ENCODE assay signal across 18 cellular contexts in the genomic region with DNA sequence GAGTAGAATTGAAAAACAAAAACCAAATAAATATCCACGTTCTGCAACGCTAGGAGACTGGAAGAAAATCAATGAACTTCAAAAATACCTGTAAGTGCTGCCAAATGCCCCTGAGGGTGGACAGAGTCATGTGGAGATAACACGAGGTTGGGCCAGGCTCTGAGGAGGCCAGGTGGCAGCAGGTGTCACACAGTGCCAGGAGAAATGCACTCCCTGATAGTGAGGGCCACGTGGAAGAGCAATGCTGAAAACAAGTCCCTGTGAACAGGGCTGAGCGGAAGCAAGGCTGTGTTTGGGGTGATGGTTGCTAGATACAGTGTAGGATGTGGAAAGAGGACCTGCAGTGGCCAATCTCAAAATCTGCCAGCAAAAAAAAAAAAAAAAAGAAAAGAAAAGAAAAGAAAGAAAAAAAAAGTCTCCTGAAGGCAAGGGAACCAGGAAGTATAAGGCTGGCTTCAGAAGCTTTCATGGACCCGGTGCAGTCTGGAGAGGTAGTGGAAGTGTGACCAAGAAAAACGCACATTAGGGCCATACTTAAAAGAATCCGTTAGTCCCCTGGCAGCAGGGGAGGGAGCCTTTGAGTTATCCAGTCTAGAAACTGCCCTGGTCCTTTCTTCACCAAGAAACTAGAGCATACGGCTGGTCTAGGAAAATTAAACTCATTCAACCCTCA. TPM values are rescaled to one million over a fixed set of nuclear protein-coding genes. Genes with fewer than 3 reads are reported as not detected.
A peak's percentile ranks its signal among the peaks of the same experiment; 100 is the strongest.
DNase-seq lines count a peak whose midpoint lies in the region; ATAC-seq, FAIRE-seq and TF ChIP-seq lines count a peak whose summit lies in the region.
"Had no signal": no experiment of that assay in that cellular context is flagged by ENCODE, and none has a peak within 500 bp of the region (broad histone marks: within the 10 kb centered on the region; RNA-seq: fewer than 3 reads in every experiment).

No MANE protein-coding gene starts in this region.

- H3K14ac ChIP-seq in mesenchymal stem cell (ENCODE audit: low read length in 2 of 2) = peak overlapping the region in 1 of 2 experiments; percentile 75

- no peak overlapping the region for H4K8ac ChIP-seq in mesenchymal stem cell (ENCODE audit: low read length)

- H2BK120ac ChIP-seq in mesenchymal stem cell (ENCODE audit: low read depth, low read length) = no peak overlapping the region

- in situ Hi-C loops in G401 (cut with HindIII; ENCODE audit: low sequenced_read_pairs) (no loop called here), K562 (cut with MboI) (no loop called here)

- H3K4me1 ChIP-seq in Caco-2 = peaks cover 14% of the 10 kb centered on the region
- H3K4me1 ChIP-seq in K562 (replicated peaks in 1 of 2; ENCODE audit: control insufficient read depth in 2 of 2, insufficient read depth in 2 of 2, low read length in 2 of 2) = no peaks in the 10 kb centered on the region
- no peaks in the 10 kb centered on the region for H3K4me1 ChIP-seq in mesenchymal stem cell (ENCODE audit: control insufficient read depth, insufficient read depth, low read depth, low read length)

- no peaks in the 10 kb centered on the region for H3K79me1 ChIP-seq in mesenchymal stem cell (replicated peaks; ENCODE audit: low read length, poor library complexity, severe bottlenecking)

- no peaks in the 10 kb centered on the region for H3K9me1 ChIP-seq in K562 (ENCODE audit: control insufficient read depth, insufficient read depth, low read length)

- TF ChIP-seq POLR2A in K562 (conservative IDR thresholded peaks at IDR 0.05) = no peak

- H3K79me2 ChIP-seq in K562 (ENCODE audit: control insufficient read depth, insufficient read depth, low read length) = no peaks in the 10 kb centered on the region

- CTCF ChIA-PET in Caco-2 (lab: Charles Lee) (no interaction called here), K562 (lab: Yijun Ruan, JAX; ENCODE audit: low intra/inter-chr PET ratio) (no interaction called here)
- CTCF ChIA-PET in CD4-positive, alpha-beta T cell (lab: Charles Lee) = no interaction called here

- no peaks in the 10 kb centered on the region for H3K9me3 Mint-ChIP-seq in Caco-2 (ENCODE audit: unreplicated experiment)
- H3K9me3 Mint-ChIP-seq in CD4-positive, alpha-beta T cell = no peaks in the 10 kb centered on the region
- H3K9me3 Mint-ChIP-seq: CD8-positive, alpha-beta memory T cell; H9; IgD-negative memory B cell had no signal

- no peak overlapping the region for H2BK5ac ChIP-seq in mesenchymal stem cell (ENCODE audit: low read depth, low read length, poor library complexity, severe bottlenecking)

- no peak overlapping the region for H3K9ac ChIP-seq in K562 (ENCODE audit: insufficient read depth in 1 of 2, low read depth in 2 of 2, low read length in 2 of 2)
- no peak overlapping the region for H3K9ac ChIP-seq in mesenchymal stem cell (ENCODE audit: low read length)

- no peaks in the 10 kb centered on the region for H4K20me1 ChIP-seq in K562 (replicated peaks; ENCODE audit: control insufficient read depth, insufficient read depth, low read length)

- no peak overlapping the region for H2BK15ac ChIP-seq in mesenchymal stem cell (ENCODE audit: low read depth, poor library complexity, severe bottlenecking)

- H3K4me2 ChIP-seq in K562 (ENCODE audit: insufficient read depth, low read length) = no peak overlapping the region
- no peak overlapping the region for H3K4me2 ChIP-seq in mesenchymal stem cell (ENCODE audit: low read length, poor library complexity, severe bottlenecking)

- peaks cover 25% of the 10 kb centered on the region for H3K4me1 Mint-ChIP-seq in Caco-2 (ENCODE audit: low read depth, unreplicated experiment)
- H3K4me1 Mint-ChIP-seq in CD4-positive, alpha-beta T cell (ENCODE audit: low read depth) = peaks cover 20% of the 10 kb centered on the region

- H3K36me3 Mint-ChIP-seq in Caco-2 (ENCODE audit: insufficient read depth, unreplicated experiment) = peaks cover 4% of the 10 kb centered on the region
- peaks cover 39% of the 10 kb centered on the region for H3K36me3 Mint-ChIP-seq in CD4-positive, alpha-beta T cell (ENCODE audit: low read depth)

- BruUV-seq in Caco-2 (replicated peaks; lab: Mats Ljungman, UMichigan) (no TSS peak), K562 (replicated peaks; lab: Mats Ljungman, UMichigan) (no TSS peak)

- ATAC-seq in K562 = no peak; the same call in 2 of the 3 replicates
- ATAC-seq in CD4-positive, alpha-beta T cell (ENCODE audit: poor library complexity) = no peak
- ATAC-seq in GM19467 (IDR thresholded peaks at IDR 0.05; ENCODE audit: unreplicated experiment) = no peak
- ATAC-seq in stimulated activated naive CD8-positive, alpha-beta T cell treated with anti-CD3 and anti-CD28 coated beads, Interleukin-15, Interleukin-2, amounts not matched to agents 100 U/mL and 50 U/mL, for 24 hours = no peak
- ATAC-seq: PC-3 had no signal

- no peak for FAIRE-seq in K562 (lab: Jason Lieb, UNC)

- no peak overlapping the region for H3K18ac ChIP-seq in mesenchymal stem cell (ENCODE audit: low read depth in 1 of 2, low read length in 2 of 2)

- H3K4ac ChIP-seq in mesenchymal stem cell (ENCODE audit: low read depth in 1 of 2, low read length in 2 of 2) = no peak overlapping the region

- H3K9me3 ChIP-seq in Caco-2 (no peaks in the 10 kb centered on the region), K562 (replicated peaks; ENCODE audit: control insufficient read depth, insufficient read depth, low read depth, low read length) (no peaks in the 10 kb centered on the region), mesenchymal stem cell (ENCODE audit: control insufficient read depth, low read length) (no peaks in the 10 kb centered on the region)
- no peaks in the 10 kb centered on the region for H3K9me3 ChIP-seq in CD4-positive, alpha-beta T cell (ENCODE audit: control insufficient read depth, low read length)

- WGBS in K562 (ENCODE audit: insufficient coverage, low coverage, missing lambda C conversion rate) = 19% methylated on average over 9 of the region's 9 CpGs
- WGBS in mesenchymal stem cell = 83% methylated on average over 8 of the region's 9 CpGs

- H3K27me3 ChIP-seq in Caco-2 (replicated peaks; ENCODE audit: control insufficient read depth, insufficient read depth, low read length) (no peaks in the 10 kb centered on the region), K562 (ENCODE audit: control insufficient read depth in 2 of 2, insufficient read depth in 2 of 2, low read length in 2 of 2) (no peaks in the 10 kb centered on the region), mesenchymal stem cell (ENCODE audit: control insufficient read depth in 1 of 2, insufficient read depth in 1 of 2, low read length in 2 of 2) (no peaks in the 10 kb centered on the region)
- no peaks in the 10 kb centered on the region for H3K27me3 ChIP-seq in CD4-positive, alpha-beta T cell (ENCODE audit: control insufficient read depth, insufficient read depth, low read length)

- H3K27ac ChIP-seq in K562 (ENCODE audit: extremely low read depth, low read depth, low read length) (no peak overlapping the region), mesenchymal stem cell (ENCODE audit: low read length, poor library complexity, severe bottlenecking) (no peak overlapping the region)
- H3K27ac ChIP-seq in CD4-positive, alpha-beta T cell (ENCODE audit: low read depth, low read length) = no peak overlapping the region

- H4K91ac ChIP-seq in mesenchymal stem cell (ENCODE audit: low read length) = peak overlapping the region; percentile 27

- no peak overlapping the region for H2AK5ac ChIP-seq in mesenchymal stem cell (ENCODE audit: low read length, severe bottlenecking)

- H3K27ac Mint-ChIP-seq in Caco-2 (ENCODE audit: unreplicated experiment) = peak overlapping the region; percentile 55
- H3K27ac Mint-ChIP-seq in CD4-positive, alpha-beta T cell = no peak overlapping the region
- H3K27ac Mint-ChIP-seq: IgD-negative memory B cell had no signal

- H3K4me3 ChIP-seq in Caco-2 (ENCODE audit: low read depth, low read length) (no peak overlapping the region), K562 (no peak overlapping the region), mesenchymal stem cell (ENCODE audit: insufficient read depth in 1 of 2, low read depth in 1 of 2, low read length in 2 of 2) (no peak overlapping the region)

- peak overlapping the region in 1 of 2 experiments; percentile 14 for H3K23ac ChIP-seq in mesenchymal stem cell (ENCODE audit: low read length in 2 of 2)

- DNase-seq in Caco-2 (no peak), G401 (ENCODE audit: low spot score) (peak; percentile 88), K562 (ENCODE audit: extremely low read depth in 1 of 4, low spot score in 3 of 4) (no peak), mesenchymal stem cell (no peak)
- no peak for DNase-seq in CD4-positive, alpha-beta T cell
- DNase-seq in stimulated activated naive CD8-positive, alpha-beta T cell treated with anti-CD3 and anti-CD28 coated beads, Interleukin-15, Interleukin-2, amounts not matched to agents 100 U/mL and 50 U/mL, for 24 hours = no peak
- DNase-seq: CD8-positive, alpha-beta memory T cell; DMS 273 treated with DMSO at 0.1 percent for 48 hours; H9; NCI-H1694 treated with DMSO at 0.1 percent for 48 hours; NCI-H2171 treated with DMSO at 0.1 percent for 48 hours; NCI-H510A treated with DMSO at 0.1 percent for 48 hours; PC-3 had no signal

- H2BK12ac ChIP-seq in mesenchymal stem cell (ENCODE audit: low read length in 2 of 2) = no peak overlapping the region

- no peak for TF ChIP-seq EP300 in K562 (IDR thresholded peaks at IDR 0.05; ENCODE audit: low read length)

- H3K36me3 ChIP-seq in Caco-2 (ENCODE audit: control insufficient read depth, insufficient read depth, low read length) = peaks cover 3% of the 10 kb centered on the region
- H3K36me3 ChIP-seq in K562 (ENCODE audit: control insufficient read depth, insufficient read depth, low read length) = no peaks in the 10 kb centered on the region
- peaks cover 0 to 3% of the 10 kb centered on the region in 2 experiments for H3K36me3 ChIP-seq in mesenchymal stem cell (ENCODE audit: control insufficient read depth in 1 of 2, insufficient read depth in 2 of 2, low read depth in 1 of 2, low read length in 2 of 2)

- TF ChIP-seq CTCF in Caco-2 (IDR thresholded peaks at IDR 0.05; ENCODE audit: insufficient read depth in 1 of 2, low read depth in 1 of 2, low read length in 1 of 2, severe bottlenecking in 1 of 2, unreplicated experiment in 1 of 2) (no peak), K562 (IDR thresholded peaks at IDR 0.05 in 2 of 3, conservative IDR thresholded peaks at IDR 0.05 in 1 of 3; ENCODE audit: insufficient read depth in 2 of 3, low read depth in 1 of 3, low read length in 3 of 3) (no peak)
- no peak for TF ChIP-seq CTCF in CD4-positive, alpha-beta T cell (IDR thresholded peaks at IDR 0.05)

- H2AFZ ChIP-seq in K562 (ENCODE audit: low read depth, low read length) = no peak overlapping the region
- no peak overlapping the region for H2AFZ ChIP-seq in mesenchymal stem cell (ENCODE audit: low read depth, low read length)

- intact Hi-C loops in Caco-2 (cut with micrococcal nuclease; ENCODE audit: unreplicated experiment) (no loop called here), K562 (cut with micrococcal nuclease) (no loop called here)
- intact Hi-C loops in CD4-positive, alpha-beta T cell (cut with DNase I, micrococcal nuclease) = no loop called here

- TF ChIP-seq RAD21 in K562 (CRISPR knock-in tag; conservative IDR thresholded peaks at IDR 0.05 in 1 of 2, IDR thresholded peaks at IDR 0.05 in 1 of 2) = no peak

- H3K4me3 Mint-ChIP-seq in Caco-2 (ENCODE audit: unreplicated experiment) = no peak overlapping the region
- H3K4me3 Mint-ChIP-seq in CD4-positive, alpha-beta T cell = no peak overlapping the region
- H3K4me3 Mint-ChIP-seq: CD8-positive, alpha-beta memory T cell; H9 had no signal

- POLR2A ChIA-PET in Caco-2 (lab: Charles Lee) = no interaction called here
- POLR2A ChIA-PET in K562 (lab: Yijun Ruan, JAX) = interaction anchor here (1.0 kb wide), 1 partner anchor 14 kb away, joined by 3 read pairs; no protein-coding TSS in a partner anchor
- POLR2A ChIA-PET in CD4-positive, alpha-beta T cell (lab: Charles Lee) = no interaction called here

- no peaks in the 10 kb centered on the region for H3K27me3 Mint-ChIP-seq in Caco-2 (ENCODE audit: insufficient read depth, unreplicated experiment)
- no peaks in the 10 kb centered on the region for H3K27me3 Mint-ChIP-seq in CD4-positive, alpha-beta T cell
- H3K27me3 Mint-ChIP-seq: CD8-positive, alpha-beta memory T cell; IgD-negative memory B cell had no signal

RNA-seq across cellular contexts. Expression of gene C1QTNF3, which starts 16.8 kb away (rescaled TPM):
- total RNA-seq in Caco-2 (2022) = 2.5 and 4.4 TPM in 2 replicates
- total RNA-seq in G401 (2014; rRNA removed; shearing (Covaris generic)) = 0.07 TPM in 1 of 2 replicates, not detected in the other
- total RNA-seq in K562 (2011; cell fraction: chromatin; rRNA removed; ENCODE audit: low replicate concordance) = 3.7 and 5.2 TPM in 2 replicates
- total RNA-seq in K562 (2011; cell fraction: nucleolus; rRNA removed) = 1.5 and 2.1 TPM in 2 replicates
- total RNA-seq in K562 (2011; cell fraction: nucleoplasm; rRNA removed) = 4.3 and 5.7 TPM in 2 replicates
- total RNA-seq in K562 (2014; rRNA removed) = 1.7 and 2.9 TPM in 2 replicates
- 1.8 and 2.4 TPM in 2 replicates for total RNA-seq in K562 (2014; rRNA removed; fragmentation: Illumina TruSeq; extraction: Trizol)
- 3.0 and 3.3 TPM in 2 replicates for total RNA-seq in K562 (2015; rRNA removed; fragmentation: Illumina TruSeq; extraction: Trizol)
- 0.96 and 1.8 TPM in 2 replicates for total RNA-seq in K562 (2021)
- polyA plus RNA-seq in K562 (2011; rRNA removed) = 1.9 and 3.0 TPM in 2 replicates
- 0.30 and 1.3 TPM in 2 replicates for polyA plus RNA-seq in K562 (2011; cell fraction: cytosol; rRNA removed)
- polyA plus RNA-seq in K562 (2011; cell fraction: nucleus; rRNA removed) = 6.3 and 11.8 TPM in 2 replicates
- 2.0 and 4.1 TPM in 2 replicates for polyA plus RNA-seq in K562 (2012)
- 1.9 and 2.3 TPM in 2 replicates for polyA plus RNA-seq in K562 (2014; fragmentation: Illumina TruSeq; extraction: Trizol)
- under 1 TPM; 0.51 to 0.62 TPM for polyA plus RNA-seq in K562 (2014; fragmentation: Nextera tagmentation; extraction: Ambion mirVana)
- polyA plus RNA-seq in K562 (2014; rRNA removed) = 2.0 and 2.4 TPM in 2 replicates
- 1.9 and 3.8 TPM in 2 replicates for polyA minus RNA-seq in K562 (2011; rRNA and poly(A)+ RNA removed)
- polyA minus RNA-seq in K562 (2011; cell fraction: cytosol; rRNA and poly(A)+ RNA removed) = not detected in 2 replicates
- polyA minus RNA-seq in K562 (2011; cell fraction: nucleus; rRNA and poly(A)+ RNA removed) = 2.3 and 3.7 TPM in 2 replicates
- 0.43 TPM for polyA plus RNA-seq in mesenchymal stem cell (2013, experiment 1 of 2)
- 0.36 TPM for polyA plus RNA-seq in mesenchymal stem cell (2013, experiment 2 of 2)
- 1 to 10 TPM; 2.9 to 3.2 TPM for total RNA-seq in CD4-positive, alpha-beta T cell

RNA-seq across cellular contexts. Expression of gene AMACR, which starts 18.4 kb away (rescaled TPM):
- total RNA-seq in Caco-2 (2022) = 196 and 204 TPM in 2 replicates
- total RNA-seq in G401 (2014; rRNA removed; shearing (Covaris generic)) = 9.8 and 20.2 TPM in 2 replicates
- 0.65 and 1.2 TPM in 2 replicates for total RNA-seq in K562 (2011; cell fraction: chromatin; rRNA removed; ENCODE audit: low replicate concordance)
- 0.66 and 1.3 TPM in 2 replicates for total RNA-seq in K562 (2011; cell fraction: nucleolus; rRNA removed)
- 0.95 and 1.3 TPM in 2 replicates for total RNA-seq in K562 (2011; cell fraction: nucleoplasm; rRNA removed)
- 2.2 and 3.5 TPM in 2 replicates for total RNA-seq in K562 (2014; rRNA removed)
- 4.4 and 4.5 TPM in 2 replicates for total RNA-seq in K562 (2014; rRNA removed; fragmentation: Illumina TruSeq; extraction: Trizol)
- 2.1 and 4.0 TPM in 2 replicates for total RNA-seq in K562 (2015; rRNA removed; fragmentation: Illumina TruSeq; extraction: Trizol)
- total RNA-seq in K562 (2021) = 4.6 and 5.1 TPM in 2 replicates
- 3.9 and 4.2 TPM in 2 replicates for polyA plus RNA-seq in K562 (2011; rRNA removed)
- 2.5 and 3.8 TPM in 2 replicates for polyA plus RNA-seq in K562 (2011; cell fraction: cytosol; rRNA removed)
- 0.98 and 1.6 TPM in 2 replicates for polyA plus RNA-seq in K562 (2011; cell fraction: nucleus; rRNA removed)
- 3.3 and 5.1 TPM in 2 replicates for polyA plus RNA-seq in K562 (2012)
- 3.5 and 3.8 TPM in 2 replicates for polyA plus RNA-seq in K562 (2014; fragmentation: Illumina TruSeq; extraction: Trizol)
- under 1 TPM; 0.72 to 0.81 TPM for polyA plus RNA-seq in K562 (2014; fragmentation: Nextera tagmentation; extraction: Ambion mirVana)
- polyA plus RNA-seq in K562 (2014; rRNA removed) = 4.1 and 5.0 TPM in 2 replicates
- 3.8 and 4.9 TPM in 2 replicates for polyA minus RNA-seq in K562 (2011; rRNA and poly(A)+ RNA removed)
- 1.3 and 3.0 TPM in 2 replicates for polyA minus RNA-seq in K562 (2011; cell fraction: cytosol; rRNA and poly(A)+ RNA removed)
- polyA minus RNA-seq in K562 (2011; cell fraction: nucleus; rRNA and poly(A)+ RNA removed) = 1.5 and 1.8 TPM in 2 replicates
- polyA plus RNA-seq in mesenchymal stem cell (2013, experiment 1 of 2) = 8.2 TPM
- 8.6 TPM for polyA plus RNA-seq in mesenchymal stem cell (2013, experiment 2 of 2)
- 1 to 10 TPM; 1.3 to 1.4 TPM for total RNA-seq in CD4-positive, alpha-beta T cell

RNA-seq across cellular contexts. Expression of gene SLC45A2, which starts 41.7 kb away (rescaled TPM):
- total RNA-seq in Caco-2 (2022) (0.91 and 1.1 TPM in 2 replicates), K562 (2014; rRNA removed) (not detected in 2 replicates), K562 (2014; rRNA removed; fragmentation: Illumina TruSeq; extraction: Trizol) (0.06 TPM in 1 of 2 replicates, not detected in the other), K562 (2015; rRNA removed; fragmentation: Illumina TruSeq; extraction: Trizol) (0.23 and 0.25 TPM in 2 replicates), K562 (2021) (0.13 and 0.16 TPM in 2 replicates)
- total RNA-seq in G401 (2014; rRNA removed; shearing (Covaris generic)) = 0.17 TPM in 1 of 2 replicates, not detected in the other
- total RNA-seq in K562 (2011; cell fraction: chromatin; rRNA removed; ENCODE audit: low replicate concordance) = not detected in 2 replicates
- 0.17 TPM in 1 of 2 replicates, not detected in the other for total RNA-seq in K562 (2011; cell fraction: nucleolus; rRNA removed)
- total RNA-seq in K562 (2011; cell fraction: nucleoplasm; rRNA removed) = not detected in 2 replicates
- polyA plus RNA-seq in K562 (2011; rRNA removed) (not detected in 2 replicates), K562 (2014; fragmentation: Illumina TruSeq; extraction: Trizol) (0.24 TPM in 1 of 2 replicates, not detected in the other), K562 (2014; fragmentation: Nextera tagmentation; extraction: Ambion mirVana) (under 1 TPM; 0.03 to 0.14 TPM), K562 (2014; rRNA removed) (0.26 and 0.29 TPM in 2 replicates)
- polyA plus RNA-seq in K562 (2011; cell fraction: cytosol; rRNA removed) = not detected in 2 replicates
- polyA plus RNA-seq in K562 (2011; cell fraction: nucleus; rRNA removed) = 0.04 and 0.13 TPM in 2 replicates
- polyA plus RNA-seq in K562 (2012) = 0.10 and 0.17 TPM in 2 replicates
- not detected in 2 replicates for polyA minus RNA-seq in K562 (2011; rRNA and poly(A)+ RNA removed)
- not detected in 2 replicates for polyA minus RNA-seq in K562 (2011; cell fraction: cytosol; rRNA and poly(A)+ RNA removed)
- not detected in 2 replicates for polyA minus RNA-seq in K562 (2011; cell fraction: nucleus; rRNA and poly(A)+ RNA removed)
- polyA plus RNA-seq in mesenchymal stem cell (2013, experiment 1 of 2) = 0.28 TPM
- polyA plus RNA-seq in mesenchymal stem cell (2013, experiment 2 of 2) = 0.23 TPM
- total RNA-seq in CD4-positive, alpha-beta T cell = not detected
- total RNA-seq: CD8-positive, alpha-beta memory T cell; Daoy; H9; PC-3 had no signal
- polyA plus RNA-seq: AG04450; BJ; CD8-positive, alpha-beta memory T cell; IgD-negative memory B cell had no signal
